Comparison of ENCODE assay signal across 26 cellular contexts in the genomic region with DNA sequence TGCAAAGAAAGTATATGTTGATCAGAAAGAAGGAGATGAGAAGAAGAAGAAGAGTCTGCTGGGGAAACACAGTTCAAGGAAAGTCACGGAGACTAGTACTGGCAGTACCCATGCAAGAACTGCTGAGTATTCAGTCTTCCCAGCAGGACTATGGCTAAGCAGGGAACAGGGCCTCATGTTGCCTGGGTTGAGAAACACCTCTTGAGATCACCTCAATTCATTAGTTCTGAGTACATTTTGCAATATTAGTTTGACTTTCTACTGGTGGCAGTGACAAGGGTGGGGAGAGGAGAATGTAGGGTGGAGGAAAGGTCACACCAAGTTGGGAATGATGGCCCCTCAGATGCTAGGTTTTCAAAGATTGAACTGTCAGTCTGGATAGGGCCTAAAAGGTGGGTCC. TPM values are rescaled to one million over a fixed set of nuclear protein-coding genes. Genes with fewer than 3 reads are reported as not detected.
DNase-seq lines count a peak whose midpoint lies in the region; ATAC-seq, FAIRE-seq and TF ChIP-seq lines count a peak whose summit lies in the region.
"Had no signal": no experiment of that assay in that cellular context is flagged by ENCODE, and none has a peak within 500 bp of the region (broad histone marks: within the 10 kb centered on the region; RNA-seq: fewer than 3 reads in every experiment).

No MANE protein-coding gene starts in this region.

- no peaks in the 10 kb centered on the region for H3K4me1 ChIP-seq in A549
- H3K4me1 ChIP-seq in psoas muscle = peaks cover 14% of the 10 kb centered on the region
- H3K4me1 ChIP-seq: HAP-1, SJCRH30 had no signal

- no peak for TF ChIP-seq POLR2A in A549 (IDR thresholded peaks at IDR 0.05; ENCODE audit: low read length)

- 93% methylated on average over 1 of the region's 1 CpG for WGBS in A549 (ENCODE audit: missing lambda C conversion rate)
- 40 to 77% (median 76%) methylated on average over 1 of the region's 1 CpG for WGBS in psoas muscle, 3 donors

- TF ChIP-seq CTCF in A549 (IDR thresholded peaks at IDR 0.05) (no peak), psoas muscle (IDR thresholded peaks at IDR 0.05) (no peak)

- H3K4me2 ChIP-seq in A549 = no peak overlapping the region

- no peak for TF ChIP-seq EP300 in A549 (IDR thresholded peaks at IDR 0.05)

- TF ChIP-seq RAD21 in A549 (conservative IDR thresholded peaks at IDR 0.05 in 1 of 2, IDR thresholded peaks at IDR 0.05 in 1 of 2) = no peak

- POLR2A ChIA-PET in A549 (lab: Yijun Ruan, JAX) = no interaction called here

- ATAC-seq in A549 (no peak), psoas muscle (peak; percentile 34 to 89 (median 87))
- ATAC-seq: K562, SK-N-SH treated with all-trans-retinoic acid at 6 μM for 48 hours had no signal

- H3K9me3 ChIP-seq in A549 (peaks cover 17% of the 10 kb centered on the region; the same call in 2 of the 3 replicates), psoas muscle (no peaks in the 10 kb centered on the region)
- H3K9me3 ChIP-seq: HAP-1 had no signal

- H3K27ac ChIP-seq in A549 (no peak overlapping the region), psoas muscle (peak overlapping the region; percentile 74)
- H3K27ac ChIP-seq: HL-60, SJCRH30 had no signal

- H3K4me3 ChIP-seq in A549 (no peak overlapping the region), psoas muscle (no peak overlapping the region)
- H3K4me3 ChIP-seq: HAP-1, K562, SJCRH30 had no signal

- no peaks in the 10 kb centered on the region for H3K27me3 ChIP-seq in psoas muscle (ENCODE audit: insufficient read depth in 3 of 3, low read length in 2 of 3)
- H3K27me3 ChIP-seq: BE2C, SJCRH30 had no signal

- DNase-seq in A549 (ENCODE audit: low read depth in 1 of 2, low spot score in 1 of 2) (no peak), HuH-7 (ENCODE audit: low spot score) (peak; percentile 12), islet precursor cell (peak; percentile 37), psoas muscle (no peak), AML-193 (lab: John Stamatoyannopoulos, UW) (no peak), NCI-H345 treated with DMSO at 0.1 percent for 48 hours (lab: John Stamatoyannopoulos, UW; ENCODE audit: unreplicated experiment) (no peak), cortex of kidney (lab: John Stamatoyannopoulos, UW) (no peak)
- DNase-seq: BE2C, Calu3, GF-D8, GOT3, HFFc6, Kasumi-1, NCI-H1092 treated with DMSO at 0.1 percent for 48 hours, NCI-H1436, NCI-H187, NCI-H2171 treated with DMSO at 0.1 percent for 48 hours, NCI-H345, NCI-H774, SJCRH30 had no signal

- no peaks in the 10 kb centered on the region for H3K36me3 ChIP-seq in psoas muscle (ENCODE audit: insufficient read depth in 1 of 2, low read depth in 1 of 2)
- H3K36me3 ChIP-seq: BE2C, HAP-1, SJCRH30 had no signal

- CTCF ChIA-PET in A549 (lab: Yijun Ruan, JAX) = interaction anchor here (1.5 kb wide), 1 partner anchor 12 kb away, joined by 3 read pairs; no protein-coding TSS in a partner anchor

- no peak for FAIRE-seq in A549 (lab: Jason Lieb, UNC)
- FAIRE-seq: GM12891, K562, RCC 7860 had no signal

- intact Hi-C loops in psoas muscle (cut with DNase I) = loop anchor here in 1 of 2 donors (5.0 kb wide), 1 partner anchor 50 kb away; the partner anchor contains the start of gene MRPL33

TF ChIP-seq in A549, 52 proteins besides CTCF, POLR2A, EP300 and RAD21:
- TF ChIP-seq MAFK (IDR thresholded peaks at IDR 0.05; ENCODE audit: partially characterized antibody) (peak; percentile 11), SMC3 (IDR thresholded peaks at IDR 0.05) (no peak)

RNA-seq across cellular contexts. Expression of gene MRPL33, which starts 50.5 kb away (rescaled TPM):
- polyA plus RNA-seq in A549 (2011; rRNA removed) (171 and 287 TPM in 2 replicates), A549 (2017; fragmentation: RNase III; extraction: RNeasy Plus Mini Kit Qiagen cat#74134 plus additional on column Dnase treatment) (492 to 595 TPM (median 497 TPM) in 3 replicates), psoas muscle (100 to 1,000 TPM; 400 to 716 (median 536) TPM)
- 89.0 and 108 TPM in 2 replicates for polyA plus RNA-seq in A549 (2012; cell fraction: cytosol; rRNA removed)
- 16.2 and 28.5 TPM in 2 replicates for polyA plus RNA-seq in A549 (2012; cell fraction: nucleus; rRNA removed)
- polyA minus RNA-seq in A549 (2011; rRNA and poly(A)+ RNA removed) = 11.8 and 17.2 TPM in 2 replicates
- 100 to 1,000 TPM; 200 to 269 (median 257) TPM for total RNA-seq in psoas muscle

Comparison
In these comparisons a context has a peak if more than half of its experiments do, and no peak if none do; other contexts are left out.
1. ATAC-seq: peak in psoas muscle (4 of 4); none in A549 (0 of 2).
2. DNase-seq: peak in HuH-7 (single experiment) and islet precursor cell (single experiment); none in A549 (0 of 2), psoas muscle (0 of 2), AML-193 (0 of 2), NCI-H345 treated with DMSO at 0.1 percent for 48 hours (single experiment) and cortex of kidney (single experiment).